ENCODE assay signal across 1 cellular context in genomic region chr6:154510144-154510905, GRCh38.
TF ChIP-seq lines count a peak whose summit lies in the region.

TSS of gene CNKSR3 (minus strand) at chr6:154510685. CDS start at chr6:154510114, 571 bp downstream.

TF ChIP-seq in HepG2, 621 proteins besides CTCF, POLR2A, EP300 and RAD21 (continued from another document and continues in another):
- TF ChIP-seq FOXP4 (CRISPR knock-in tag; IDR thresholded peaks at IDR 0.05), result peak; percentile 74
- TF ChIP-seq ZZZ3 (CRISPR knock-in tag; IDR thresholded peaks at IDR 0.05; ENCODE audit: borderline replicate concordance), result no peak
- TF ChIP-seq ZNF414 (CRISPR knock-in tag; IDR thresholded peaks at IDR 0.05), result peak; percentile 58; the same call in 1 of the 2 replicates
- TF ChIP-seq SNAPC4 (CRISPR knock-in tag; IDR thresholded peaks at IDR 0.05), result no peak
- TF ChIP-seq ZNF737 (CRISPR knock-in tag; IDR thresholded peaks at IDR 0.05; ENCODE audit: borderline replicate concordance), result no peak
- peak; percentile 86; the same call in 1 of the 2 replicates for TF ChIP-seq KDM2A (CRISPR knock-in tag; IDR thresholded peaks at IDR 0.05; ENCODE audit: borderline replicate concordance, low read depth)
- TF ChIP-seq THYN1 (CRISPR knock-in tag; IDR thresholded peaks at IDR 0.05; ENCODE audit: borderline replicate concordance, low read depth), result no peak
- TF ChIP-seq, protein P1, sequence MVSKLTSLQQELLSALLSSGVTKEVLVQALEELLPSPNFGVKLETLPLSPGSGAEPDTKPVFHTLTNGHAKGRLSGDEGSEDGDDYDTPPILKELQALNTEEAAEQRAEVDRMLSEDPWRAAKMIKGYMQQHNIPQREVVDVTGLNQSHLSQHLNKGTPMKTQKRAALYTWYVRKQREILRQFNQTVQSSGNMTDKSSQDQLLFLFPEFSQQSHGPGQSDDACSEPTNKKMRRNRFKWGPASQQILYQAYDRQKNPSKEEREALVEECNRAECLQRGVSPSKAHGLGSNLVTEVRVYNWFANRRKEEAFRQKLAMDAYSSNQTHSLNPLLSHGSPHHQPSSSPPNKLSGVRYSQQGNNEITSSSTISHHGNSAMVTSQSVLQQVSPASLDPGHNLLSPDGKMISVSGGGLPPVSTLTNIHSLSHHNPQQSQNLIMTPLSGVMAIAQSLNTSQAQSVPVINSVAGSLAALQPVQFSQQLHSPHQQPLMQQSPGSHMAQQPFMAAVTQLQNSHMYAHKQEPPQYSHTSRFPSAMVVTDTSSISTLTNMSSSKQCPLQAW (CRISPR knock-in tag; IDR thresholded peaks at IDR 0.05), result peak; percentile 9
- TF ChIP-seq PHF21A (CRISPR knock-in tag; IDR thresholded peaks at IDR 0.05), result peak; percentile 91
- no peak; the same call in none of the 2 replicates for TF ChIP-seq ATF2 (CRISPR knock-in tag; IDR thresholded peaks at IDR 0.05)
- no peak for TF ChIP-seq ZNF841 (CRISPR knock-in tag; IDR thresholded peaks at IDR 0.05; ENCODE audit: borderline replicate concordance)
- no peak for TF ChIP-seq SYNCRIP (IDR thresholded peaks at IDR 0.05; ENCODE audit: insufficient read depth, low read depth, low read length)
- peak; percentile 69; the same call in 1 of the 2 replicates for TF ChIP-seq HIC2 (CRISPR knock-in tag; IDR thresholded peaks at IDR 0.05; ENCODE audit: low read depth)
- no peak for TF ChIP-seq ELF4 (CRISPR knock-in tag; IDR thresholded peaks at IDR 0.05; ENCODE audit: borderline replicate concordance)
- peak; percentile 23; the same call in 1 of the 2 replicates for TF ChIP-seq ZNF451 (CRISPR knock-in tag; IDR thresholded peaks at IDR 0.05)
- TF ChIP-seq RFX3 (CRISPR knock-in tag; IDR thresholded peaks at IDR 0.05), result no peak
- TF ChIP-seq FOXM1 (CRISPR knock-in tag; IDR thresholded peaks at IDR 0.05), result no peak
- no peak for TF ChIP-seq ZNF280B (CRISPR knock-in tag; IDR thresholded peaks at IDR 0.05; ENCODE audit: borderline replicate concordance)
- TF ChIP-seq ZNF530 (CRISPR knock-in tag; IDR thresholded peaks at IDR 0.05; ENCODE audit: low read depth), result no peak
- TF ChIP-seq TSC22D2 (CRISPR knock-in tag; IDR thresholded peaks at IDR 0.05; ENCODE audit: borderline replicate concordance), result peak; percentile 94
- TF ChIP-seq BRD4 (CRISPR knock-in tag; IDR thresholded peaks at IDR 0.05), result no peak
- peak; percentile 89 for TF ChIP-seq SAP130 (CRISPR knock-in tag; IDR thresholded peaks at IDR 0.05; ENCODE audit: low read depth)
- no peak for TF ChIP-seq ATF7 (IDR thresholded peaks at IDR 0.05)
- TF ChIP-seq ATF7 (CRISPR knock-in tag; IDR thresholded peaks at IDR 0.05), result peak; percentile 40; the same call in 1 of the 2 replicates
- 0 out of 2 replicates have a peak, but pooled peaks have one; percentile 75 for TF ChIP-seq FOXO4 (CRISPR knock-in tag; conservative IDR thresholded peaks at IDR 0.05)
- TF ChIP-seq CSRNP1 (CRISPR knock-in tag; IDR thresholded peaks at IDR 0.05), result peak; percentile 73; the same call in 1 of the 2 replicates
- TF ChIP-seq ZNF598 (CRISPR knock-in tag; IDR thresholded peaks at IDR 0.05; ENCODE audit: borderline replicate concordance), result no peak; the same call in 1 of the 2 replicates
- TF ChIP-seq, protein P2, sequence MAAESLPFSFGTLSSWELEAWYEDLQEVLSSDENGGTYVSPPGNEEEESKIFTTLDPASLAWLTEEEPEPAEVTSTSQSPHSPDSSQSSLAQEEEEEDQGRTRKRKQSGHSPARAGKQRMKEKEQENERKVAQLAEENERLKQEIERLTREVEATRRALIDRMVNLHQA (CRISPR knock-in tag; IDR thresholded peaks at IDR 0.05), result no peak
- no peak for TF ChIP-seq ZFP37 (CRISPR knock-in tag; IDR thresholded peaks at IDR 0.05; ENCODE audit: borderline replicate concordance)
- TF ChIP-seq, protein P3, sequence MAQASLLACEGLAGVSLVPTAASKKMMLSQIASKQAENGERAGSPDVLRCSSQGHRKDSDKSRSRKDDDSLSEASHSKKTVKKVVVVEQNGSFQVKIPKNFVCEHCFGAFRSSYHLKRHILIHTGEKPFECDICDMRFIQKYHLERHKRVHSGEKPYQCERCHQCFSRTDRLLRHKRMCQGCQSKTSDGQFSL (CRISPR knock-in tag; IDR thresholded peaks at IDR 0.05), result peak; percentile 47; the same call in 1 of the 2 replicates
- no peak; the same call in none of the 2 replicates for TF ChIP-seq ZNF143 (CRISPR knock-in tag; IDR thresholded peaks at IDR 0.05)
- no peak; the same call in 1 of the 2 replicates for TF ChIP-seq ZNF678 (CRISPR knock-in tag; IDR thresholded peaks at IDR 0.05)
- peak; percentile 88; the same call in 1 of the 2 replicates for TF ChIP-seq CHCHD3 (CRISPR knock-in tag; IDR thresholded peaks at IDR 0.05)
- TF ChIP-seq, protein P4, sequence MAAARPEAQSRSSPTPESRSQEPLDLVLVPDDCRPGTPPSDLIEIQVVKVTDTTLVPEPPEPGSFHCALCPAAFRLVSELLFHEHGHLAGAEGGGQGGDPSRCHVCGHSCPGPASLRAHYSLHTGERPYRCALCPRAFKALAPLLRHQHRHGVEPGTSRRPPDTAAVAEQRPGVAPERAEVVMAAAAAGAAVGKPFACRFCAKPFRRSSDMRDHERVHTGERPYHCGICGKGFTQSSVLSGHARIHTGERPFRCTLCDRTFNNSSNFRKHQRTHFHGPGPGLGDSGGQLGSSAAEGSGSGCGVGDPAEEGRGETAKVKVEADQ (CRISPR knock-in tag; IDR thresholded peaks at IDR 0.05; ENCODE audit: borderline replicate concordance), result no peak
- no peak; the same call in 1 of the 2 replicates for TF ChIP-seq ZFP36L2 (CRISPR knock-in tag; IDR thresholded peaks at IDR 0.05)
- TF ChIP-seq FOSL1 (CRISPR knock-in tag; IDR thresholded peaks at IDR 0.05; ENCODE audit: borderline replicate concordance), result no peak
- TF ChIP-seq HMG20B (CRISPR knock-in tag; conservative IDR thresholded peaks at IDR 0.05), result no peak
- TF ChIP-seq MYPOP (CRISPR knock-in tag; IDR thresholded peaks at IDR 0.05), result peak; percentile 99
